1 cellular context compared by ENCODE assay signal in the genomic region with DNA sequence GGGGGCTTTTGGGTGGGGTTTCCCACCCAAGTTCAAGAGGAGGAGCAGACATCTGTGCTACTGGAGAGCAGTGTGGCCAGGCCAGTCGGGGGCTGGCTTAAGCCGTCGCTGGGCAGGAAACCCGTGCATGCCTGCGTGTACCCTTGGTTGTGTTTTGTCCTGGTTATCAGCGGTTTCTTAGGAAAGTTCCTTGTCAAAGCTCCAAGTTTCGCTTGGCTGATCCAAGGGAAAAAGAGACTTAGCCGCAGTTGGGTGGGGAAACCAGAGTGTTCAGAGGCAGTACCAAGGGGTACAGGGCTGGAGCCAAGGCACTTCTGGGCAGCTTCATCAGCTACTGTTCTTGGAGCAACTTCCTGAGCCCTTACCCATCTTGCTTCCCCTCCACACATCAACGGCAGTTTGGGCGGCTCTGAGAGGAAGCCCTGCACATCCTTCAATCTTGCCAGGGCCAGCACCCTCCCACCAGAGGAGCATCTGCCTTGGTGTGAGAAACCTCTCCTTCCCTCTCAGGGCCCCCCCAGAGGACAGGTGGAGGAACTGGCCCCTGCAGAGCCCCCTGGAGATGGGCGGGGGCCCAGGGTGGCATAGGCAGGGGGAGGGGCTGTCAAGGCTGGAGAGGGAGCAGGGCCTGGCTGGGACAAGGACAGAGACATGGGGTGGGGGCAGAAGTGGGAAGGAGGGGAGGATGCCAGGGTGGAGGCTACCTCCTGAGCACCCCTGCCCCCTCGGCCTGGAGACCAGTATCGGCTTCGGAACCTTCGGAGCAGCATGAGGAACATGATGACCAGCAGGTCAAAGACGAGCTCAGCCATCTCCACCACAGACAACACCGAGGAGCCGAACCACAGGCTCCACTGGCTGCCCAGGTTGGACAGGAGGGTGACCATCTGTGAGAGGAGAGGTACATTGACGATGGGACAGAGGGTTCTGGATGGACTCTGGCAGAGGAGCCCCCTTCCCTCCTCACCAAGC.
TF ChIP-seq lines count a peak whose summit lies in the region.

No MANE protein-coding gene starts in this region.

TF ChIP-seq in WTC11, 78 proteins besides CTCF, POLR2A, EP300 and RAD21 (continued from another document):
- TF ChIP-seq, protein P1, sequence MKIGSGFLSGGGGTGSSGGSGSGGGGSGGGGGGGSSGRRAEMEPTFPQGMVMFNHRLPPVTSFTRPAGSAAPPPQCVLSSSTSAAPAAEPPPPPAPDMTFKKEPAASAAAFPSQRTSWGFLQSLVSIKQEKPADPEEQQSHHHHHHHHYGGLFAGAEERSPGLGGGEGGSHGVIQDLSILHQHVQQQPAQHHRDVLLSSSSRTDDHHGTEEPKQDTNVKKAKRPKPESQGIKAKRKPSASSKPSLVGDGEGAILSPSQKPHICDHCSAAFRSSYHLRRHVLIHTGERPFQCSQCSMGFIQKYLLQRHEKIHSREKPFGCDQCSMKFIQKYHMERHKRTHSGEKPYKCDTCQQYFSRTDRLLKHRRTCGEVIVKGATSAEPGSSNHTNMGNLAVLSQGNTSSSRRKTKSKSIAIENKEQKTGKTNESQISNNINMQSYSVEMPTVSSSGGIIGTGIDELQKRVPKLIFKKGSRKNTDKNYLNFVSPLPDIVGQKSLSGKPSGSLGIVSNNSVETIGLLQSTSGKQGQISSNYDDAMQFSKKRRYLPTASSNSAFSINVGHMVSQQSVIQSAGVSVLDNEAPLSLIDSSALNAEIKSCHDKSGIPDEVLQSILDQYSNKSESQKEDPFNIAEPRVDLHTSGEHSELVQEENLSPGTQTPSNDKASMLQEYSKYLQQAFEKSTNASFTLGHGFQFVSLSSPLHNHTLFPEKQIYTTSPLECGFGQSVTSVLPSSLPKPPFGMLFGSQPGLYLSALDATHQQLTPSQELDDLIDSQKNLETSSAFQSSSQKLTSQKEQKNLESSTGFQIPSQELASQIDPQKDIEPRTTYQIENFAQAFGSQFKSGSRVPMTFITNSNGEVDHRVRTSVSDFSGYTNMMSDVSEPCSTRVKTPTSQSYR (CRISPR knock-in tag; IDR thresholded peaks at IDR 0.05) = no peak
- no peak for TF ChIP-seq FOXJ3 (CRISPR knock-in tag; IDR thresholded peaks at IDR 0.05; ENCODE audit: borderline replicate concordance)
- TF ChIP-seq MYBL2 (CRISPR knock-in tag; IDR thresholded peaks at IDR 0.05) = no peak
- TF ChIP-seq, protein P2, sequence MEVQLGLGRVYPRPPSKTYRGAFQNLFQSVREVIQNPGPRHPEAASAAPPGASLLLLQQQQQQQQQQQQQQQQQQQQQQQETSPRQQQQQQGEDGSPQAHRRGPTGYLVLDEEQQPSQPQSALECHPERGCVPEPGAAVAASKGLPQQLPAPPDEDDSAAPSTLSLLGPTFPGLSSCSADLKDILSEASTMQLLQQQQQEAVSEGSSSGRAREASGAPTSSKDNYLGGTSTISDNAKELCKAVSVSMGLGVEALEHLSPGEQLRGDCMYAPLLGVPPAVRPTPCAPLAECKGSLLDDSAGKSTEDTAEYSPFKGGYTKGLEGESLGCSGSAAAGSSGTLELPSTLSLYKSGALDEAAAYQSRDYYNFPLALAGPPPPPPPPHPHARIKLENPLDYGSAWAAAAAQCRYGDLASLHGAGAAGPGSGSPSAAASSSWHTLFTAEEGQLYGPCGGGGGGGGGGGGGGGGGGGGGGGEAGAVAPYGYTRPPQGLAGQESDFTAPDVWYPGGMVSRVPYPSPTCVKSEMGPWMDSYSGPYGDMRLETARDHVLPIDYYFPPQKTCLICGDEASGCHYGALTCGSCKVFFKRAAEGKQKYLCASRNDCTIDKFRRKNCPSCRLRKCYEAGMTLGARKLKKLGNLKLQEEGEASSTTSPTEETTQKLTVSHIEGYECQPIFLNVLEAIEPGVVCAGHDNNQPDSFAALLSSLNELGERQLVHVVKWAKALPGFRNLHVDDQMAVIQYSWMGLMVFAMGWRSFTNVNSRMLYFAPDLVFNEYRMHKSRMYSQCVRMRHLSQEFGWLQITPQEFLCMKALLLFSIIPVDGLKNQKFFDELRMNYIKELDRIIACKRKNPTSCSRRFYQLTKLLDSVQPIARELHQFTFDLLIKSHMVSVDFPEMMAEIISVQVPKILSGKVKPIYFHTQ (CRISPR knock-in tag; IDR thresholded peaks at IDR 0.05) = no peak
- TF ChIP-seq, protein P3, sequence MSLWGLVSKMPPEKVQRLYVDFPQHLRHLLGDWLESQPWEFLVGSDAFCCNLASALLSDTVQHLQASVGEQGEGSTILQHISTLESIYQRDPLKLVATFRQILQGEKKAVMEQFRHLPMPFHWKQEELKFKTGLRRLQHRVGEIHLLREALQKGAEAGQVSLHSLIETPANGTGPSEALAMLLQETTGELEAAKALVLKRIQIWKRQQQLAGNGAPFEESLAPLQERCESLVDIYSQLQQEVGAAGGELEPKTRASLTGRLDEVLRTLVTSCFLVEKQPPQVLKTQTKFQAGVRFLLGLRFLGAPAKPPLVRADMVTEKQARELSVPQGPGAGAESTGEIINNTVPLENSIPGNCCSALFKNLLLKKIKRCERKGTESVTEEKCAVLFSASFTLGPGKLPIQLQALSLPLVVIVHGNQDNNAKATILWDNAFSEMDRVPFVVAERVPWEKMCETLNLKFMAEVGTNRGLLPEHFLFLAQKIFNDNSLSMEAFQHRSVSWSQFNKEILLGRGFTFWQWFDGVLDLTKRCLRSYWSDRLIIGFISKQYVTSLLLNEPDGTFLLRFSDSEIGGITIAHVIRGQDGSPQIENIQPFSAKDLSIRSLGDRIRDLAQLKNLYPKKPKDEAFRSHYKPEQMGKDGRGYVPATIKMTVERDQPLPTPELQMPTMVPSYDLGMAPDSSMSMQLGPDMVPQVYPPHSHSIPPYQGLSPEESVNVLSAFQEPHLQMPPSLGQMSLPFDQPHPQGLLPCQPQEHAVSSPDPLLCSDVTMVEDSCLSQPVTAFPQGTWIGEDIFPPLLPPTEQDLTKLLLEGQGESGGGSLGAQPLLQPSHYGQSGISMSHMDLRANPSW (CRISPR knock-in tag; conservative IDR thresholded peaks at IDR 0.05; ENCODE audit: low read depth) = no peak
